ENCODE assay signal across 35 cellular contexts in genomic region chr6:77025824-77026223, GRCh38.
"Had no signal": no experiment of that assay in that cellular context is flagged by ENCODE, and none has a peak within 500 bp of the region (broad histone marks: within the 10 kb centered on the region; RNA-seq: fewer than 3 reads in every experiment).

No MANE protein-coding gene starts in this region.

- FAIRE-seq: keratinocyte had no signal

- H3K36me3 ChIP-seq: adrenal gland, gastroesophageal sphincter, neutrophil, right lobe of liver, thoracic aorta, uterus, WERI-Rb-1 had no signal

- H3K9me3 Mint-ChIP-seq: nephron progenitor cell, type B pancreatic cell had no signal

- H3K4me3 Mint-ChIP-seq: activated naive CD4-positive, alpha-beta T cell treated with anti-CD3 and anti-CD28 coated beads for 36 hours; activated naive CD8-positive, alpha-beta T cell treated with anti-CD3 and anti-CD28 coated beads for 36 hours; activated T-helper 1 cell treated with anti-CD3 and anti-CD28 coated beads, Interleukin-12 subunit alpha, Interleukin-12 subunit beta, Interleukin-2, Interleukin-4 antibody, amounts not matched to agents 30 ng/mL and 10 ng/mL and 1 ng/mL, durations not matched to agents 14 hours and 24 hours and 36 hours; effector memory CD8-positive, alpha-beta T cell; naive B cell; nephron progenitor cell; type B pancreatic cell had no signal

- H3K9me3 ChIP-seq: adrenal gland, body of pancreas, gastroesophageal sphincter, neutrophil, right lobe of liver, thoracic aorta, uterus had no signal

- H3K4me1 ChIP-seq: body of pancreas, gastroesophageal sphincter, right lobe of liver, uterus had no signal

- H3K27ac Mint-ChIP-seq: activated naive CD4-positive, alpha-beta T cell treated with anti-CD3 and anti-CD28 coated beads for 36 hours; activated naive CD8-positive, alpha-beta T cell treated with anti-CD3 and anti-CD28 coated beads for 36 hours; activated T-helper 1 cell treated with anti-CD3 and anti-CD28 coated beads, Interleukin-12 subunit alpha, Interleukin-12 subunit beta, Interleukin-2, Interleukin-4 antibody, amounts not matched to agents 30 ng/mL and 10 ng/mL and 1 ng/mL, durations not matched to agents 14 hours and 24 hours and 36 hours; effector memory CD8-positive, alpha-beta T cell; naive B cell; nephron progenitor cell; type B pancreatic cell had no signal

- DNase-seq: activated CD4-positive, alpha-beta T cell treated with anti-CD3 and anti-CD28 coated beads for 48 hours; activated CD4-positive, alpha-beta T cell treated with anti-CD3 and anti-CD28 coated beads, Interleukin-2, amount 50 U/mL, for 48 hours; activated CD8-positive, alpha-beta memory T cell treated with anti-CD3 and anti-CD28 coated beads for 24 hours; activated effector memory CD4-positive, alpha-beta T cell treated with anti-CD3 and anti-CD28 coated beads, Interleukin-2, amount 50 U/mL, for 16 hours; activated naive CD4-positive, alpha-beta T cell treated with anti-CD3 and anti-CD28 coated beads for 36 hours; activated naive CD8-positive, alpha-beta T cell treated with anti-CD3 and anti-CD28 coated beads for 36 hours; activated T-cell treated with anti-CD3 and anti-CD28 coated beads, Interleukin-2, amount 50 U/mL, for 1 hour; adrenal gland; aorta; body of pancreas; dorsolateral prefrontal cortex; effector memory CD8-positive, alpha-beta T cell; erythroblast; head of caudate nucleus; hippocampal formation; left colon; mammary epithelial cell; naive B cell; nephron progenitor cell; right lobe of liver; stimulated activated CD4-positive, alpha-beta T cell treated with anti-CD3 and anti-CD28 coated beads, Interleukin-12 subunit alpha, Interleukin-12 subunit beta, amount 100 ng/mL, for 4 hours; stimulated activated CD4-positive, alpha-beta T cell treated with anti-CD3 and anti-CD28 coated beads, Interleukin-4, amount 100 ng/mL, for 1 hour; stimulated activated naive CD8-positive, alpha-beta T cell treated with anti-CD3 and anti-CD28 coated beads, Interleukin-15, Interleukin-2, amounts not matched to agents 100 U/mL and 50 U/mL, for 24 hours; T1000; uterus; WERI-Rb-1 had no signal

- H3K27me3 ChIP-seq: adrenal gland, body of pancreas, dorsolateral prefrontal cortex, gastroesophageal sphincter, neutrophil, right lobe of liver, uterus had no signal

- H3K4me1 Mint-ChIP-seq: activated naive CD8-positive, alpha-beta T cell treated with anti-CD3 and anti-CD28 coated beads for 36 hours; naive B cell; nephron progenitor cell had no signal

- H3K27me3 Mint-ChIP-seq: activated naive CD8-positive, alpha-beta T cell treated with anti-CD3 and anti-CD28 coated beads for 36 hours; effector memory CD8-positive, alpha-beta T cell; naive B cell; type B pancreatic cell had no signal

- H3K36me3 Mint-ChIP-seq: activated naive CD8-positive, alpha-beta T cell treated with anti-CD3 and anti-CD28 coated beads for 36 hours; naive B cell; type B pancreatic cell had no signal

- ATAC-seq: activated CD4-positive, CD25-positive, alpha-beta regulatory T cell treated with anti-CD3 and anti-CD28 coated beads, Interleukin-2, amount 50 U/mL, for 24 hours; body of pancreas; effector memory CD8-positive, alpha-beta T cell; gastroesophageal sphincter; left colon; stimulated activated naive CD8-positive, alpha-beta T cell treated with anti-CD3 and anti-CD28 coated beads, Interleukin-15, Interleukin-2, amounts not matched to agents 100 U/mL and 50 U/mL, for 24 hours had no signal

- H3K4me3 ChIP-seq: body of pancreas, coronary artery, dorsolateral prefrontal cortex, gastroesophageal sphincter, right lobe of liver, skin epidermis, thoracic aorta, uterus had no signal

- H3K27ac ChIP-seq: adrenal gland, body of pancreas, coronary artery, dorsolateral prefrontal cortex, gastroesophageal sphincter, neutrophil, right lobe of liver, skin epidermis, thoracic aorta, uterus, WERI-Rb-1 had no signal
